In genomic region chr10:71548494-71548846, GRCh38 we compare ENCODE assay signal across 9 cellular contexts.
DNase-seq lines count a peak whose midpoint lies in the region; ATAC-seq, FAIRE-seq and TF ChIP-seq lines count a peak whose summit lies in the region.
"Had no signal": no experiment of that assay in that cellular context is flagged by ENCODE, and none has a peak within 500 bp of the region (broad histone marks: within the 10 kb centered on the region; RNA-seq: fewer than 3 reads in every experiment).

No MANE protein-coding gene starts in this region.

- TF ChIP-seq POLR2A in endothelial cell of umbilical vein (IDR thresholded peaks at IDR 0.05; ENCODE audit: low read depth, low read length), result no peak

- H3K27ac ChIP-seq in OCI-LY7 (ENCODE audit: low read depth, low read length, poor library complexity, severe bottlenecking) (no peak overlapping the region), endothelial cell of umbilical vein (ENCODE audit: insufficient read depth, low read depth, low read length) (no peak overlapping the region), small intestine (ENCODE audit: low read depth in 1 of 2, low read length in 1 of 2) (no peak overlapping the region)

- POLR2A ChIA-PET in OCI-LY7 (lab: Charles Lee), result no interaction called here
- POLR2A ChIA-PET in endothelial cell of umbilical vein (lab: Charles Lee), result no interaction called here
- POLR2A ChIA-PET in naive thymus-derived CD8-positive, alpha-beta T cell (lab: Charles Lee), result no interaction called here

- H3K9ac ChIP-seq in endothelial cell of umbilical vein (replicated peaks; ENCODE audit: extremely low read depth, insufficient read depth, low read length), result no peak overlapping the region

- peak; percentile 54 for TF ChIP-seq CTCF in OCI-LY7 (conservative IDR thresholded peaks at IDR 0.05; ENCODE audit: low read length)
- TF ChIP-seq CTCF in endothelial cell of umbilical vein (IDR thresholded peaks at IDR 0.05; ENCODE audit: extremely low read depth in 1 of 2, insufficient read depth in 1 of 2, low read depth in 1 of 2, low read length in 2 of 2), result peak; percentile 10 to 34

- H3K4me3 ChIP-seq in OCI-LY7 (ENCODE audit: low read depth, low read length, poor library complexity, severe bottlenecking), result no peak overlapping the region
- H3K4me3 ChIP-seq in endothelial cell of umbilical vein (replicated peaks in 1 of 3; ENCODE audit: insufficient read depth in 1 of 3, low read depth in 1 of 3, low read length in 3 of 3), result no peak overlapping the region
- no peak overlapping the region for H3K4me3 ChIP-seq in small intestine (ENCODE audit: low read depth in 1 of 2, low read length in 2 of 2)

- no peaks in the 10 kb centered on the region for H3K36me3 ChIP-seq in OCI-LY7 (ENCODE audit: insufficient read depth, low read length)
- no peaks in the 10 kb centered on the region for H3K36me3 ChIP-seq in endothelial cell of umbilical vein (ENCODE audit: control insufficient read depth in 2 of 2, extremely low read depth in 1 of 2, insufficient read depth in 2 of 2, low read length in 2 of 2)
- H3K36me3 ChIP-seq in small intestine (ENCODE audit: control insufficient read depth in 2 of 2, insufficient read depth in 2 of 2, low read length in 2 of 2), result no peaks in the 10 kb centered on the region

- H4K20me1 ChIP-seq in OCI-LY7 (ENCODE audit: insufficient read depth, low read length) (no peaks in the 10 kb centered on the region), endothelial cell of umbilical vein (replicated peaks; ENCODE audit: control insufficient read depth, extremely low read depth, insufficient read depth, low read length) (no peaks in the 10 kb centered on the region)

- H3K4me2 ChIP-seq in OCI-LY7 (ENCODE audit: low read length) (no peak overlapping the region), endothelial cell of umbilical vein (ENCODE audit: insufficient read depth, low read length) (no peak overlapping the region)

- H3K27me3 Mint-ChIP-seq in activated T-cell treated with anti-CD3 and anti-CD28 coated beads, Interleukin-2, amount 50 U/mL, for 72 hours (ENCODE audit: low read depth), result no peaks in the 10 kb centered on the region
- H3K27me3 Mint-ChIP-seq in naive thymus-derived CD8-positive, alpha-beta T cell, result no peaks in the 10 kb centered on the region
- H3K27me3 Mint-ChIP-seq: stimulated activated naive B cell treated with anti-CD40 and anti-IgM and Interleukin-4, amounts not matched to agents 10 μg/mL and 1 μg/mL and 100 μg/mL, for 72 hours had no signal

- BruUV-seq in OCI-LY7 (replicated peaks; lab: Mats Ljungman, UMichigan) (no TSS peak), endothelial cell of umbilical vein (replicated peaks; lab: Mats Ljungman, UMichigan) (no TSS peak)

- ATAC-seq in activated T-cell treated with anti-CD3 and anti-CD28 coated beads, Interleukin-2, amount 50 U/mL, for 72 hours (replicated peaks in 1 of 2), result peak in 1 of 2 donors; percentile 45
- ATAC-seq in HG03571 (IDR thresholded peaks at IDR 0.05; ENCODE audit: unreplicated experiment), result no peak
- no peak for ATAC-seq in naive thymus-derived CD8-positive, alpha-beta T cell

- H3K27me3 ChIP-seq in endothelial cell of umbilical vein (ENCODE audit: control insufficient read depth in 2 of 2, insufficient read depth in 2 of 2, low read length in 2 of 2) (peaks cover 0 to 6% of the 10 kb centered on the region in 2 experiments), small intestine (ENCODE audit: control insufficient read depth in 2 of 2, insufficient read depth in 2 of 2, low read length in 2 of 2) (no peaks in the 10 kb centered on the region)

- no peaks in the 10 kb centered on the region for H3K4me1 Mint-ChIP-seq in activated T-cell treated with anti-CD3 and anti-CD28 coated beads, Interleukin-2, amount 50 U/mL, for 72 hours (ENCODE audit: low read depth)
- no peaks in the 10 kb centered on the region for H3K4me1 Mint-ChIP-seq in naive thymus-derived CD8-positive, alpha-beta T cell

- H3K4me3 Mint-ChIP-seq in activated T-cell treated with anti-CD3 and anti-CD28 coated beads, Interleukin-2, amount 50 U/mL, for 72 hours, result no peak overlapping the region
- H3K4me3 Mint-ChIP-seq in naive thymus-derived CD8-positive, alpha-beta T cell, result no peak overlapping the region
- H3K4me3 Mint-ChIP-seq: stimulated activated naive B cell treated with anti-CD40 and anti-IgM and Interleukin-4, amounts not matched to agents 10 μg/mL and 1 μg/mL and 100 μg/mL, for 72 hours had no signal

- intact Hi-C loops in OCI-LY7 (cut with micrococcal nuclease; ENCODE audit: unreplicated experiment), result no loop called here
- intact Hi-C loops in endothelial cell of umbilical vein (cut with micrococcal nuclease), result no loop called here

- CTCF ChIA-PET in OCI-LY7 (lab: Charles Lee; ENCODE audit: unreplicated experiment), result no interaction called here
- CTCF ChIA-PET in endothelial cell of umbilical vein (lab: Charles Lee), result interaction anchor here (0.8 to 1.1 kb wide), 2 partner anchors 20 to 22 kb away, joined by 3 read pairs; no protein-coding TSS in a partner anchor

- dilution Hi-C loops in endothelial cell of umbilical vein (cut with MboI; ENCODE audit: extremely low pct_ligation_motif_present, low sequenced_read_pairs), result no loop called here

- H3K4me1 ChIP-seq in OCI-LY7 (ENCODE audit: insufficient read depth, low read length, poor library complexity, severe bottlenecking), result peaks cover 2% of the 10 kb centered on the region
- H3K4me1 ChIP-seq in endothelial cell of umbilical vein (ENCODE audit: control insufficient read depth, extremely low read depth, insufficient read depth, low read length), result no peaks in the 10 kb centered on the region
- no peaks in the 10 kb centered on the region for H3K4me1 ChIP-seq in small intestine (ENCODE audit: control insufficient read depth in 2 of 2, insufficient read depth in 1 of 2, low read depth in 1 of 2, low read length in 1 of 2)

- H3K9me3 ChIP-seq in OCI-LY7 (ENCODE audit: low read length), result no peaks in the 10 kb centered on the region
- H3K9me3 ChIP-seq in endothelial cell of umbilical vein (replicated peaks; ENCODE audit: control insufficient read depth, insufficient read depth, low read length), result no peaks in the 10 kb centered on the region
- H3K9me3 ChIP-seq in small intestine (ENCODE audit: control insufficient read depth, low read depth), result no peaks in the 10 kb centered on the region

- FAIRE-seq in endothelial cell of umbilical vein (lab: Jason Lieb, UNC) (no peak), small intestine (lab: Jason Lieb, UNC) (no peak)

- peak; percentile 5 to 12 for DNase-seq in activated T-cell treated with anti-CD3 and anti-CD28 coated beads, Interleukin-2, amount 50 U/mL, for 72 hours
- no peak for DNase-seq in activated T-cell treated with anti-CD3 and anti-CD28 coated beads, Interleukin-2, amount 50 U/mL, for 1 hour
- no peak for DNase-seq in OCI-LY7 (ENCODE audit: low spot score)
- no peak for DNase-seq in endothelial cell of umbilical vein (ENCODE audit: low read depth, low spot score)
- DNase-seq in small intestine, result peak; percentile 5
- no peak for DNase-seq in stimulated activated naive CD4-positive, alpha-beta T cell treated with Interleukin-2 at 50 U/mL for 16 hours (lab: John Stamatoyannopoulos, UW)
- no peak for DNase-seq in naive thymus-derived CD8-positive, alpha-beta T cell
- DNase-seq: stimulated activated naive B cell treated with anti-CD40 and anti-IgM and Interleukin-4, amounts not matched to agents 10 μg/mL and 1 μg/mL and 100 μg/mL, for 72 hours had no signal

- H2AFZ ChIP-seq in OCI-LY7 (ENCODE audit: low read length), result no peak overlapping the region
- no peak overlapping the region for H2AFZ ChIP-seq in endothelial cell of umbilical vein (ENCODE audit: low read depth, low read length)

- no peaks in the 10 kb centered on the region for H3K36me3 Mint-ChIP-seq in activated T-cell treated with anti-CD3 and anti-CD28 coated beads, Interleukin-2, amount 50 U/mL, for 72 hours (ENCODE audit: insufficient read depth in 2 of 2)
- no peaks in the 10 kb centered on the region for H3K36me3 Mint-ChIP-seq in naive thymus-derived CD8-positive, alpha-beta T cell
- H3K36me3 Mint-ChIP-seq: stimulated activated naive B cell treated with anti-CD40 and anti-IgM and Interleukin-4, amounts not matched to agents 10 μg/mL and 1 μg/mL and 100 μg/mL, for 72 hours had no signal

- no peaks in the 10 kb centered on the region for H3K9me3 Mint-ChIP-seq in activated T-cell treated with anti-CD3 and anti-CD28 coated beads, Interleukin-2, amount 50 U/mL, for 72 hours
- H3K9me3 Mint-ChIP-seq in naive thymus-derived CD8-positive, alpha-beta T cell, result no peaks in the 10 kb centered on the region
- H3K9me3 Mint-ChIP-seq: stimulated activated naive B cell treated with anti-CD40 and anti-IgM and Interleukin-4, amounts not matched to agents 10 μg/mL and 1 μg/mL and 100 μg/mL, for 72 hours had no signal

- H3K9me1 ChIP-seq in endothelial cell of umbilical vein (replicated peaks; ENCODE audit: control insufficient read depth, extremely low read depth, insufficient read depth, low read length), result no peaks in the 10 kb centered on the region

- no peaks in the 10 kb centered on the region for H3K9me2 ChIP-seq in OCI-LY7 (ENCODE audit: insufficient read depth, low read length)

- H3K27ac Mint-ChIP-seq in activated T-cell treated with anti-CD3 and anti-CD28 coated beads, Interleukin-2, amount 50 U/mL, for 72 hours, result no peak overlapping the region
- no peak overlapping the region for H3K27ac Mint-ChIP-seq in naive thymus-derived CD8-positive, alpha-beta T cell
- H3K27ac Mint-ChIP-seq: stimulated activated naive B cell treated with anti-CD40 and anti-IgM and Interleukin-4, amounts not matched to agents 10 μg/mL and 1 μg/mL and 100 μg/mL, for 72 hours had no signal

- H3K79me2 ChIP-seq in OCI-LY7 (ENCODE audit: insufficient read depth, low read depth, low read length) (no peaks in the 10 kb centered on the region), endothelial cell of umbilical vein (ENCODE audit: control insufficient read depth, insufficient read depth, low read length) (no peaks in the 10 kb centered on the region)

TF ChIP-seq in endothelial cell of umbilical vein, 7 proteins besides CTCF, POLR2A, EP300 and RAD21:
- TF ChIP-seq EZH2 (IDR thresholded peaks at IDR 0.05; ENCODE audit: borderline replicate concordance, low read depth, low read length, severe bottlenecking) (no peak), MYC (IDR thresholded peaks at IDR 0.05; ENCODE audit: low read depth, low read length) (no peak)

Comparison
In these comparisons a context has a peak if more than half of its experiments do, and no peak if none do; other contexts are left out.
1. DNase-seq: peak in activated T-cell treated with anti-CD3 and anti-CD28 coated beads, Interleukin-2, amount 50 U/mL, for 72 hours (2 of 2) and small intestine (single experiment); none in activated T-cell treated with anti-CD3 and anti-CD28 coated beads, Interleukin-2, amount 50 U/mL, for 1 hour (single experiment), OCI-LY7 (single experiment), endothelial cell of umbilical vein (single experiment), stimulated activated naive CD4-positive, alpha-beta T cell treated with Interleukin-2 at 50 U/mL for 16 hours (single experiment) and naive thymus-derived CD8-positive, alpha-beta T cell (0 of 10).